22 cellular contexts compared by ENCODE assay signal in the genomic region with DNA sequence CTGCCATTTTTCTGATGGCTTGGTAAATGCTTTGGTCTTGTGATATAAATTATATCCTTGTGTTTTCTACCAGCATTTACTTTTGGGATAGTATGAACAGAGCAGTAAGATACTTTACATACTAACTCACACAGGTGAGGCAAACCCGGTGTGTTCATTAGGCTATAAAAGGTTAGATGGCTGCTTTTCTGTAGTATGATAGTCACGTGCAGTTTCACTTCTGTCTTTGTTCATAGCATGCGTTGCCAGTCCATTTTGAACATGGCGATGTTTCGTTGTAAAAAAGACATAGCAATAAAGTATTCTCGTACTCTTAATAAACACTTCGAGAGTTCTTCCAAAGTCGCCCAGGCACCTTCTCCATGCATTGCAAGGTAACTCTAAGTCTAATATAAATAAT.
DNase-seq lines count a peak whose midpoint lies in the region; ATAC-seq, FAIRE-seq and TF ChIP-seq lines count a peak whose summit lies in the region.
"Had no signal": no experiment of that assay in that cellular context is flagged by ENCODE, and none has a peak within 500 bp of the region (broad histone marks: within the 10 kb centered on the region; RNA-seq: fewer than 3 reads in every experiment).

No MANE protein-coding gene starts in this region.

- in situ Hi-C loops in GM12878 (cut with MboI), result no loop called here
- in situ Hi-C loops in brain microvascular endothelial cell (cut with HindIII; ENCODE audit: low pct_ligation_motif_present, low sequenced_read_pairs), result no loop called here

- SMC1A ChIA-PET in GM12878 (lab: Charles Lee; ENCODE audit: uncharacterized antibody, unreplicated experiment), result interaction anchor here (1.9 kb wide), 1 partner anchor 210 kb away, joined by 7 read pairs; no protein-coding TSS in a partner anchor

- BruUV-seq in OCI-LY7 (replicated peaks; lab: Mats Ljungman, UMichigan) (no TSS peak), GM12878 (replicated peaks; lab: Mats Ljungman, UMichigan) (no TSS peak)

- TF ChIP-seq RAD21 in GM12878 (IDR thresholded peaks at IDR 0.05; ENCODE audit: insufficient read depth, low read depth, low read length), result no peak

- H3K27ac ChIP-seq in cardiac muscle cell (peak overlapping the region; percentile 20), heart left ventricle (no peak overlapping the region), OCI-LY7 (ENCODE audit: low read depth, low read length, poor library complexity, severe bottlenecking) (no peak overlapping the region), GM12878 (ENCODE audit: control insufficient read depth, insufficient read depth) (no peak overlapping the region), brain microvascular endothelial cell (no peak overlapping the region)
- H3K27ac ChIP-seq: 22Rv1, BLaER1, C4-2B had no signal

- TF ChIP-seq POLR2A in heart left ventricle (IDR thresholded peaks at IDR 0.05) (no peak), GM12878 (IDR thresholded peaks at IDR 0.05; ENCODE audit: low read depth, low read length) (no peak)

- WGBS in heart left ventricle, 4 donors, result 92 to 95% (median 95%) methylated on average over 8 of the region's 8 CpGs
- WGBS in GM12878 (ENCODE audit: insufficient coverage, insufficient replicate concordance, low lambda C conversion rate, missing lambda C conversion rate), result 66% methylated on average over 8 of the region's 8 CpGs

- H3K9me2 ChIP-seq in OCI-LY7 (ENCODE audit: insufficient read depth, low read length), result no peaks in the 10 kb centered on the region

- peaks cover 45% of the 10 kb centered on the region for H3K36me3 ChIP-seq in cardiac muscle cell
- peaks cover 0 to 100% (median 98%) of the 10 kb centered on the region in 9 donors for H3K36me3 ChIP-seq in heart left ventricle
- H3K36me3 ChIP-seq in OCI-LY7 (ENCODE audit: insufficient read depth, low read length), result peaks cover 97% of the 10 kb centered on the region
- H3K36me3 ChIP-seq in GM12878 (ENCODE audit: control insufficient read depth in 2 of 2, insufficient read depth in 2 of 2, low read length in 1 of 2), result peaks cover 14 to 54% of the 10 kb centered on the region in 2 experiments
- peaks cover 53% of the 10 kb centered on the region for H3K36me3 ChIP-seq in brain microvascular endothelial cell (replicated peaks)

- no peak overlapping the region for H2AFZ ChIP-seq in OCI-LY7 (ENCODE audit: low read length)
- no peak overlapping the region for H2AFZ ChIP-seq in GM12878 (ENCODE audit: control insufficient read depth, low read depth, low read length)

- RAD21 ChIA-PET in GM12878 (lab: Charles Lee; ENCODE audit: unreplicated experiment), result no interaction called here

- DNase-seq in cardiac muscle cell (ENCODE audit: low read depth in 1 of 2, low spot score in 1 of 2) (no peak), heart left ventricle (no peak), OCI-LY7 (ENCODE audit: low spot score) (peak; percentile 7), GM12878 (ENCODE audit: low read depth, low spot score) (no peak), brain microvascular endothelial cell (no peak)
- no peak for DNase-seq in activated naive CD4-positive, alpha-beta T cell treated with Interleukin-2 at 50 U/mL for 16 hours
- DNase-seq: Caco-2; CD4-positive, CD25-positive, alpha-beta regulatory T cell; CD8-positive, alpha-beta T cell; DMS153; DND-41; GOT3; HFFc6 had no signal

- no peak for TF ChIP-seq EP300 in GM12878 (IDR thresholded peaks at IDR 0.05; ENCODE audit: borderline replicate concordance in 1 of 2, control insufficient read depth in 1 of 2, low read depth in 2 of 2, low read length in 2 of 2)

- H3K4me1 ChIP-seq in cardiac muscle cell (ENCODE audit: low read depth) (peaks cover 34% of the 10 kb centered on the region), heart left ventricle (peaks cover 0 to 34% (median 12%) of the 10 kb centered on the region in 12 donors), OCI-LY7 (ENCODE audit: insufficient read depth, low read length, poor library complexity, severe bottlenecking) (peaks cover 5% of the 10 kb centered on the region), GM12878 (ENCODE audit: control insufficient read depth, insufficient read depth, low read length) (no peaks in the 10 kb centered on the region)
- H3K4me1 ChIP-seq: BLaER1 had no signal

- ATAC-seq in heart left ventricle (no peak), GM12878 (no peak), GM21367 (IDR thresholded peaks at IDR 0.05; ENCODE audit: unreplicated experiment) (no peak)
- no peak for ATAC-seq in activated CD4-positive, CD25-positive, alpha-beta regulatory T cell treated with anti-CD3 and anti-CD28 coated beads, Interleukin-2, amount 50 U/mL, for 24 hours
- ATAC-seq: CD8-positive, alpha-beta T cell had no signal

- H3K9ac ChIP-seq in GM12878 (ENCODE audit: control insufficient read depth, insufficient read depth, low read length), result no peak overlapping the region
- H3K9ac ChIP-seq: BLaER1 had no signal

- no peaks in the 10 kb centered on the region for H4K20me1 ChIP-seq in OCI-LY7 (ENCODE audit: insufficient read depth, low read length)
- H4K20me1 ChIP-seq in GM12878 (ENCODE audit: control insufficient read depth, insufficient read depth), result no peaks in the 10 kb centered on the region
- H4K20me1 ChIP-seq: BLaER1 had no signal

- CTCF ChIA-PET in OCI-LY7 (lab: Charles Lee; ENCODE audit: unreplicated experiment), result no interaction called here
- CTCF ChIA-PET in GM12878 (lab: Yijun Ruan, JAX), result interaction anchor here (3.2 kb wide), 1 partner anchor 210 kb away, joined by 15 read pairs; no protein-coding TSS in a partner anchor

- H3K4me3 ChIP-seq in cardiac muscle cell (no peak overlapping the region), heart left ventricle (no peak overlapping the region), OCI-LY7 (ENCODE audit: low read depth, low read length, poor library complexity, severe bottlenecking) (no peak overlapping the region), GM12878 (no peak overlapping the region), brain microvascular endothelial cell (ENCODE audit: low read depth, low read length) (no peak overlapping the region)
- H3K4me3 ChIP-seq: BLaER1, HAP-1 had no signal

- H3K9me3 ChIP-seq in cardiac muscle cell (ENCODE audit: low read depth) (no peaks in the 10 kb centered on the region), heart left ventricle (no peaks in the 10 kb centered on the region), OCI-LY7 (ENCODE audit: low read length) (no peaks in the 10 kb centered on the region), GM12878 (replicated peaks; ENCODE audit: control insufficient read depth, insufficient read depth, low read length) (no peaks in the 10 kb centered on the region)
- H3K9me3 ChIP-seq: BLaER1, Caco-2, HAP-1 had no signal

- TF ChIP-seq CTCF in cardiac muscle cell (IDR thresholded peaks at IDR 0.05; ENCODE audit: low read depth, low read length) (no peak), heart left ventricle (IDR thresholded peaks at IDR 0.05) (no peak), OCI-LY7 (conservative IDR thresholded peaks at IDR 0.05; ENCODE audit: low read length) (no peak), GM12878 (IDR thresholded peaks at IDR 0.05 in 2 of 3, conservative IDR thresholded peaks at IDR 0.05 in 1 of 3; ENCODE audit: control insufficient read depth in 2 of 3, extremely low read depth in 1 of 3, insufficient read depth in 1 of 3, low read depth in 3 of 3, low read length in 3 of 3) (no peak), brain microvascular endothelial cell (IDR thresholded peaks at IDR 0.05; ENCODE audit: low read depth, low read length, missing control alignments) (no peak)

- H3K27me3 ChIP-seq in cardiac muscle cell, result no peaks in the 10 kb centered on the region
- H3K27me3 ChIP-seq in heart left ventricle, result no peaks in the 10 kb centered on the region
- H3K27me3 ChIP-seq in GM12878 (replicated peaks in 1 of 2; ENCODE audit: control insufficient read depth in 2 of 2, insufficient read depth in 2 of 2, low read length in 1 of 2), result no peaks in the 10 kb centered on the region
- H3K27me3 ChIP-seq in brain microvascular endothelial cell (replicated peaks), result no peaks in the 10 kb centered on the region
- H3K27me3 ChIP-seq: BLaER1 had no signal

- H3K4me2 ChIP-seq in OCI-LY7 (ENCODE audit: low read length) (no peak overlapping the region), GM12878 (ENCODE audit: control insufficient read depth, insufficient read depth) (no peak overlapping the region)
- H3K4me2 ChIP-seq: BLaER1 had no signal

- FAIRE-seq in GM12878 (lab: Jason Lieb, UNC), result no peak
- FAIRE-seq: A204.1, G401.6, H54 had no signal

- POLR2A ChIA-PET in OCI-LY7 (lab: Charles Lee), result no interaction called here
- POLR2A ChIA-PET in GM12878 (lab: Charles Lee), result no interaction called here

- H3K79me2 ChIP-seq in OCI-LY7 (ENCODE audit: insufficient read depth, low read depth, low read length) (no peaks in the 10 kb centered on the region), GM12878 (ENCODE audit: control insufficient read depth, insufficient read depth, low read length) (no peaks in the 10 kb centered on the region)

- intact Hi-C loops in heart left ventricle (cut with DNase I) (no loop called here), OCI-LY7 (cut with micrococcal nuclease; ENCODE audit: unreplicated experiment) (no loop called here), GM12878 (cut with micrococcal nuclease; ENCODE audit: unreplicated experiment) (no loop called here)

TF ChIP-seq in GM12878, 131 proteins besides CTCF, POLR2A, EP300 and RAD21 (continues in another document):
- TF ChIP-seq, protein P1, sequence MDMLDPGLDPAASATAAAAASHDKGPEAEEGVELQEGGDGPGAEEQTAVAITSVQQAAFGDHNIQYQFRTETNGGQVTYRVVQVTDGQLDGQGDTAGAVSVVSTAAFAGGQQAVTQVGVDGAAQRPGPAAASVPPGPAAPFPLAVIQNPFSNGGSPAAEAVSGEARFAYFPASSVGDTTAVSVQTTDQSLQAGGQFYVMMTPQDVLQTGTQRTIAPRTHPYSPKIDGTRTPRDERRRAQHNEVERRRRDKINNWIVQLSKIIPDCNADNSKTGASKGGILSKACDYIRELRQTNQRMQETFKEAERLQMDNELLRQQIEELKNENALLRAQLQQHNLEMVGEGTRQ (IDR thresholded peaks at IDR 0.05; ENCODE audit: borderline replicate concordance, low read depth, low read length), result no peak
- TF ChIP-seq CREM (IDR thresholded peaks at IDR 0.05; ENCODE audit: low read depth) (no peak), EED (IDR thresholded peaks at IDR 0.05; ENCODE audit: low read depth) (no peak), RAD51 (IDR thresholded peaks at IDR 0.05) (peak; percentile 20; the same call in 1 of the 2 replicates), CBX5 (IDR thresholded peaks at IDR 0.05; ENCODE audit: low read depth) (no peak), KDM1A (IDR thresholded peaks at IDR 0.05; ENCODE audit: borderline replicate concordance) (no peak), STAT1 (conservative IDR thresholded peaks at IDR 0.05) (no peak), YBX1 (IDR thresholded peaks at IDR 0.05) (no peak)
